In the genomic region with DNA sequence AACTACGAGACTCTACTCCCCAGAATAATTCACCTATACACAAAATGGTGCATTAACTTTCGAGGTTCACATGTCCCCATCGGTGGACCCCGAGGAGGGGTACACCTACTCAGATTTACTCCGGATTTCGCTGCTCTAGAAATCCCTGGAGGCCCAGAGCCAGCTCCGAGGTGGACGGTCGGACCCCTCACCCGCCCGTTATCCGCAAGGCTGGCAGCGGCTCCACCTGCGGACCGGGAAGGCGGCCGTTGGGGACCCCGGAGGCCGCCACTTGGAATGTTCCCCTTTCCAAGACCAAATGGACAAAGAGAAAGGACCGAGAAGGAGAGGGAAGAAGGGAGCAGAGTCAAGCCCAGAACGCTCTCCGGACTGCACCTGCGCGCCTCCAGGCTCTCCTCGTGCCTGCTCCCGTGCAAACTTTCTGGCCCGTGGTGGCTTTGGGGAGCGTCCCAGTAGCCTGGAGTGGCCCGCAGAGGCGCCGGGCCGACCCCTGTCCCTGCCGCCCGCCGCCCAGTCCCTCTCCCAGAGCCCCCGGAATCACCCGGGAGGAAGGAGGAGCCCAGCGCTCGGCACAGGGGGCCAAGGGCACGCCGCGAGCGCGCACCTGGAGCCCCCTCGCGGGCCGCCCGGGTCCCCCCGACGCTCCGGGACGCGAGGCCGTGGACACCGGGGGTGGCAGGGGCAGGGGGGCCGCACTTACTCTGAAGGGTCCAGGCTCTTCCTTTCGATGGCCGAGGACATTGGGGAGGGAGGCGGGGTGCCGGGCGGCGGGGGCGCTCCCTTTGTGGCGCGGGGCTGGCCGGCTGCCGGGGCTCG, we compare ENCODE assay signal across 8 cellular contexts. TPM values are rescaled to one million over a fixed set of nuclear protein-coding genes. Genes with fewer than 3 reads are reported as not detected.
A peak's percentile ranks its signal among the peaks of the same experiment; 100 is the strongest.
DNase-seq lines count a peak whose midpoint lies in the region; ATAC-seq and TF ChIP-seq lines count a peak whose summit lies in the region.

No MANE protein-coding gene starts in this region.

- ATAC-seq in stimulated activated naive B cell treated with anti-CD40 and anti-IgM and Interleukin-4, amounts not matched to agents 10 μg/mL and 1 μg/mL and 100 μg/mL, for 72 hours (replicated peaks): peak; percentile 17 to 24

- no peak overlapping the region for H3K27ac Mint-ChIP-seq in activated naive CD8-positive, alpha-beta T cell
- H3K27ac Mint-ChIP-seq in activated naive CD8-positive, alpha-beta T cell treated with anti-CD3 and anti-CD28 coated beads for 36 hours: no peak overlapping the region
- peak overlapping the region; percentile 51 for H3K27ac Mint-ChIP-seq in stimulated activated naive B cell treated with anti-CD40 and anti-IgM and Interleukin-4, amounts not matched to agents 10 μg/mL and 1 μg/mL and 100 μg/mL, for 72 hours

- H3K27ac ChIP-seq in VCaP: peak overlapping the region; percentile 26; the same call in 1 of the 2 replicates
- H3K27ac ChIP-seq in iPS-18a (ENCODE audit: low read length): no peak overlapping the region

- DNase-seq in activated naive CD8-positive, alpha-beta T cell treated with anti-CD3 and anti-CD28 coated beads for 36 hours: no peak
- no peak for DNase-seq in stimulated activated naive B cell treated with anti-CD40 and anti-IgM and Interleukin-4, amounts not matched to agents 10 μg/mL and 1 μg/mL and 100 μg/mL, for 72 hours
- DNase-seq in activated CD4-positive, alpha-beta T cell treated with anti-CD3 and anti-CD28 coated beads, Interleukin-2, amount 50 U/mL, for 1 hour: no peak
- no peak for DNase-seq in NCI-H226
- DNase-seq in stimulated activated CD8-positive, alpha-beta memory T cell treated with anti-CD3 and anti-CD28 coated beads, Interleukin-4, amount 100 ng/mL, for 48 hours: no peak

- TF ChIP-seq CTCF in VCaP (conservative IDR thresholded peaks at IDR 0.05): no peak

- no peaks in the 10 kb centered on the region for H3K36me3 Mint-ChIP-seq in activated naive CD8-positive, alpha-beta T cell
- no peaks in the 10 kb centered on the region for H3K36me3 Mint-ChIP-seq in activated naive CD8-positive, alpha-beta T cell treated with anti-CD3 and anti-CD28 coated beads for 36 hours
- peaks cover 2 to 3% of the 10 kb centered on the region in 2 donors for H3K36me3 Mint-ChIP-seq in stimulated activated naive B cell treated with anti-CD40 and anti-IgM and Interleukin-4, amounts not matched to agents 10 μg/mL and 1 μg/mL and 100 μg/mL, for 72 hours

- no peaks in the 10 kb centered on the region for H3K36me3 ChIP-seq in iPS-18a (ENCODE audit: control insufficient read depth, low read depth, low read length)

- peaks cover 65% of the 10 kb centered on the region for H3K27me3 ChIP-seq in iPS-18a (ENCODE audit: control insufficient read depth, insufficient read depth, low read length)

- peak overlapping the region; percentile 63 for H3K4me3 ChIP-seq in iPS-18a (ENCODE audit: low read length)

- peaks cover 8% of the 10 kb centered on the region for H3K4me1 ChIP-seq in iPS-18a (ENCODE audit: control insufficient read depth, low read depth, low read length)

- peaks cover 47% of the 10 kb centered on the region for H3K27me3 Mint-ChIP-seq in activated naive CD8-positive, alpha-beta T cell
- H3K27me3 Mint-ChIP-seq in activated naive CD8-positive, alpha-beta T cell treated with anti-CD3 and anti-CD28 coated beads for 36 hours: peaks cover 85% of the 10 kb centered on the region
- no peaks in the 10 kb centered on the region for H3K27me3 Mint-ChIP-seq in stimulated activated naive B cell treated with anti-CD40 and anti-IgM and Interleukin-4, amounts not matched to agents 10 μg/mL and 1 μg/mL and 100 μg/mL, for 72 hours

- peaks cover 17% of the 10 kb centered on the region for H3K4me1 Mint-ChIP-seq in activated naive CD8-positive, alpha-beta T cell (ENCODE audit: low read depth)
- H3K4me1 Mint-ChIP-seq in activated naive CD8-positive, alpha-beta T cell treated with anti-CD3 and anti-CD28 coated beads for 36 hours: peaks cover 12% of the 10 kb centered on the region
- peaks cover 14 to 30% of the 10 kb centered on the region in 2 donors for H3K4me1 Mint-ChIP-seq in stimulated activated naive B cell treated with anti-CD40 and anti-IgM and Interleukin-4, amounts not matched to agents 10 μg/mL and 1 μg/mL and 100 μg/mL, for 72 hours

- H3K4me3 Mint-ChIP-seq in activated naive CD8-positive, alpha-beta T cell: peak overlapping the region; percentile 67
- no peak overlapping the region for H3K4me3 Mint-ChIP-seq in activated naive CD8-positive, alpha-beta T cell treated with anti-CD3 and anti-CD28 coated beads for 36 hours
- peak overlapping the region; percentile 80 to 83 for H3K4me3 Mint-ChIP-seq in stimulated activated naive B cell treated with anti-CD40 and anti-IgM and Interleukin-4, amounts not matched to agents 10 μg/mL and 1 μg/mL and 100 μg/mL, for 72 hours

- H3K9me3 ChIP-seq in iPS-18a (ENCODE audit: control insufficient read depth, low read depth, low read length): no peaks in the 10 kb centered on the region

- no peaks in the 10 kb centered on the region for H3K9me3 Mint-ChIP-seq in activated naive CD8-positive, alpha-beta T cell (ENCODE audit: low read depth)
- no peaks in the 10 kb centered on the region for H3K9me3 Mint-ChIP-seq in activated naive CD8-positive, alpha-beta T cell treated with anti-CD3 and anti-CD28 coated beads for 36 hours
- H3K9me3 Mint-ChIP-seq in stimulated activated naive B cell treated with anti-CD40 and anti-IgM and Interleukin-4, amounts not matched to agents 10 μg/mL and 1 μg/mL and 100 μg/mL, for 72 hours: no peaks in the 10 kb centered on the region

- H3K9ac ChIP-seq in iPS-18a (ENCODE audit: low read length): no peak overlapping the region

RNA-seq across cellular contexts. Expression of a gene that starts 23.0 kb away (rescaled TPM):
- total RNA-seq in activated naive CD8-positive, alpha-beta T cell treated with anti-CD3 and anti-CD28 coated beads for 36 hours: under 1 TPM; 0.14 to 0.21 TPM
